8 cellular contexts compared by ENCODE assay signal in genomic region chr11:34438529-34439507, GRCh38. TPM values are rescaled to one million over a fixed set of nuclear protein-coding genes. Genes with fewer than 3 reads are reported as not detected.
A peak's percentile ranks its signal among the peaks of the same experiment; 100 is the strongest.
DNase-seq lines count a peak whose midpoint lies in the region; ATAC-seq and TF ChIP-seq lines count a peak whose summit lies in the region.

CAT (plus strand) TSS chr11:34438934; CDS start chr11:34439014, 80 bp downstream.

- no peak for TF ChIP-seq CTCF in chondrocyte (IDR thresholded peaks at IDR 0.05)

- no peaks in the 10 kb centered on the region for H3K27me3 Mint-ChIP-seq in chondrocyte (ENCODE audit: low read depth)

- H3K36me3 Mint-ChIP-seq in chondrocyte (ENCODE audit: low read depth) = no peaks in the 10 kb centered on the region

- H3K9me3 Mint-ChIP-seq in chondrocyte (ENCODE audit: low read depth) = no peaks in the 10 kb centered on the region

- DNase-seq in AML-193 (lab: John Stamatoyannopoulos, UW) = peak; percentile 94
- peak; percentile 65 for DNase-seq in NCI-H510A treated with DMSO at 0.1 percent for 48 hours (lab: John Stamatoyannopoulos, UW)
- peak; percentile 96 for DNase-seq in activated CD4-positive, alpha-beta T cell treated with anti-CD3 and anti-CD28 coated beads for 24 hours (ENCODE audit: low read depth in 2 of 2)
- peak; percentile 97 for DNase-seq in chondrocyte (ENCODE audit: low spot score)
- DNase-seq in left lobe of liver (ENCODE audit: low spot score) = peak; percentile 99
- DNase-seq in stimulated activated CD4-positive, alpha-beta T cell treated with anti-CD3 and anti-CD28 coated beads, Interleukin-4, amount 100 ng/mL, for 1 hour = peak; percentile 98

- H3K4me3 Mint-ChIP-seq in chondrocyte (ENCODE audit: unreplicated experiment) = peak within 1 kb of the TSS; percentile 90

- peak; percentile 98 for ATAC-seq in HG03439 (IDR thresholded peaks at IDR 0.05; ENCODE audit: unreplicated experiment)
- peak; percentile 84 for ATAC-seq in left lobe of liver

- peak; percentile 79 for TF ChIP-seq POLR2A in GM19193 (IDR thresholded peaks at IDR 0.05; ENCODE audit: extremely low read depth, insufficient read depth, insufficient read length)

- peak within 1 kb of the TSS; percentile 95 for H3K27ac Mint-ChIP-seq in chondrocyte (ENCODE audit: unreplicated experiment)

- peaks cover 28% of the 10 kb centered on the region for H3K4me1 Mint-ChIP-seq in chondrocyte (ENCODE audit: low read depth)

RNA-seq across cellular contexts. Expression of gene CAT, which starts in this region (rescaled TPM):
- 28.2 to 32.0 TPM (median 31.1 TPM) in 3 replicates for total RNA-seq in chondrocyte
- total RNA-seq in left lobe of liver = 363 TPM

Comparison
In these comparisons a context has a peak if more than half of its experiments do, and no peak if none do; other contexts are left out.
1. Peak in every context shown above with its lines: DNase-seq and ATAC-seq.
2. RNA of gene CAT (total RNA-seq): 363 TPM in left lobe of liver (single experiment); 28.2 to 32.0 TPM in chondrocyte; every median in the first group is over 10 times any median in the second.